In the genomic region with DNA sequence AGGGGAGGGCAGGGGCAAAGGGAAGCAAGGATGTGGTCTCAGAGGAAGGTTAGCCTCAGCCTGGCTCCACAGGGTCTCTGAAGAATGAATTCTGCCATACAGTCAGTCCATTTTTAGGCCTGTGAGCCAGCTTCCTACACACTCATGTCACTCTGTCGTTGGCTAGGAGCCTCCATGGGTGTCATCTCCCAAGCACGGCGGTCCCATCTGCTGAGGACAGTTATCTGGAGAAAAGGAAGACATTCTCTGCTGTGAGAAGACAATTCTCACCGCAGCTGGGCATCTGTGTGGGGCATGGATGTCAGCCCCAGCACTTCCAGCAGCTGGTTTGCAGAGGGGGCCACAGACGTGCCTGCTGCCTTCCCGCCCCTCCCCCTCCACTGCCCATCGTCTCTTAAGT, we compare ENCODE assay signal across 26 cellular contexts.
DNase-seq lines count a peak whose midpoint lies in the region; TF ChIP-seq lines count a peak whose summit lies in the region.
"Had no signal": no experiment of that assay in that cellular context is flagged by ENCODE, and none has a peak within 500 bp of the region (broad histone marks: within the 10 kb centered on the region; RNA-seq: fewer than 3 reads in every experiment).

No MANE protein-coding gene starts in this region.

- no peaks in the 10 kb centered on the region for H3K4me1 ChIP-seq in esophagus muscularis mucosa
- H3K4me1 ChIP-seq: A549, BE2C, Caco-2 had no signal

- no peaks in the 10 kb centered on the region for H3K9me3 ChIP-seq in esophagus muscularis mucosa
- H3K9me3 ChIP-seq: A549; BE2C; BLaER1; BLaER1 treated with 17β-estradiol and CSF1 and Interleukin-3, amounts not matched to agents 10 nM and 100 nM; Caco-2 had no signal

- H3K36me3 ChIP-seq in esophagus muscularis mucosa, result no peaks in the 10 kb centered on the region
- H3K36me3 ChIP-seq: BE2C; BLaER1; BLaER1 treated with 17β-estradiol and CSF1 and Interleukin-3, amounts not matched to agents 10 nM and 100 nM had no signal

- 74% methylated on average over 7 of the region's 7 CpGs for WGBS in esophagus muscularis mucosa

- DNase-seq in esophagus muscularis mucosa (ENCODE audit: extremely low spot score), result peak; percentile 74
- no peak for DNase-seq in posterior vena cava (ENCODE audit: low spot score)
- DNase-seq: 8988T; ACHN; BE2C; C1 segment of cervical spinal cord; Caco-2; Calu3; CD4-positive, alpha-beta memory T cell; CD4-positive, alpha-beta T cell; CD4-positive, CD25-positive, alpha-beta regulatory T cell; CD8-positive, alpha-beta memory T cell; CD8-positive, alpha-beta T cell; COR-L47; DMS 273 treated with DMSO at 0.1 percent for 48 hours; DMS153; DMS53; DMS79; DMS79 treated with DMSO at 0.1 percent for 48 hours; DND-41; EL had no signal

- no peak for TF ChIP-seq CTCF in esophagus muscularis mucosa (IDR thresholded peaks at IDR 0.05)

- H3K4me3 ChIP-seq in esophagus muscularis mucosa, result no peak overlapping the region
- H3K4me3 ChIP-seq: A549; BLaER1; BLaER1 treated with 17β-estradiol and CSF1 and Interleukin-3, amounts not matched to agents 10 nM and 100 nM had no signal

- no peak overlapping the region for H3K27ac ChIP-seq in esophagus muscularis mucosa (replicated peaks in 1 of 4)
- H3K27ac ChIP-seq: 22Rv1; A549; BLaER1; BLaER1 treated with 17β-estradiol and CSF1 and Interleukin-3, amounts not matched to agents 10 nM and 100 nM; C4-2B had no signal

- no peak for TF ChIP-seq EP300 in esophagus muscularis mucosa (IDR thresholded peaks at IDR 0.05)

- peaks cover 0 to 6% (median 0%) of the 10 kb centered on the region in 4 donors for H3K27me3 ChIP-seq in esophagus muscularis mucosa
- H3K27me3 ChIP-seq: BLaER1; BLaER1 treated with 17β-estradiol and CSF1 and Interleukin-3, amounts not matched to agents 10 nM and 100 nM had no signal

- intact Hi-C loops in esophagus muscularis mucosa (cut with DNase I), result no loop called here
- intact Hi-C loops in posterior vena cava (cut with DNase I), result no loop called here

- TF ChIP-seq POLR2A in esophagus muscularis mucosa (IDR thresholded peaks at IDR 0.05; ENCODE audit: low read depth), result no peak
